28 cellular contexts compared by ENCODE assay signal in genomic region chr11:70924108-70924507, GRCh38.
"Had no signal": no experiment of that assay in that cellular context is flagged by ENCODE, and none has a peak within 500 bp of the region (broad histone marks: within the 10 kb centered on the region; RNA-seq: fewer than 3 reads in every experiment).

No MANE protein-coding gene starts in this region.

- H3K27ac ChIP-seq: suprapubic skin, testis, thoracic aorta, thyroid gland, tibial artery, tibial nerve, transverse colon, upper lobe of right lung, uterus, vagina had no signal

- H3K4me1 Mint-ChIP-seq: stimulated activated effector memory CD8-positive, alpha-beta T cell treated with anti-CD3 and anti-CD28 coated beads, Interleukin-12 subunit alpha, Interleukin-12 subunit beta, amount 100 ng/mL, for 72 hours; stimulated activated memory B cell treated with anti-CD40 and anti-IgM and Interleukin-4, amounts not matched to agents 10 μg/mL and 1 μg/mL and 100 μg/mL, for 72 hours; stimulated activated naive B cell treated with anti-CD40 and anti-IgM and Interleukin-4, amounts not matched to agents 10 μg/mL and 1 μg/mL and 100 μg/mL, for 72 hours; stimulated activated naive CD8-positive, alpha-beta T cell treated with anti-CD3 and anti-CD28 coated beads, Interleukin-15, amount 100 ng/mL, for 72 hours had no signal

- ATAC-seq: stimulated activated effector memory CD8-positive, alpha-beta T cell treated with anti-CD3 and anti-CD28 coated beads, Interleukin-12 subunit alpha, Interleukin-12 subunit beta, amount 100 ng/mL, for 72 hours; stimulated activated memory B cell treated with anti-CD40 and anti-IgM and Interleukin-4, amounts not matched to agents 10 μg/mL and 1 μg/mL and 100 μg/mL, for 72 hours; stimulated activated naive B cell treated with anti-CD40 and anti-IgM and Interleukin-4, amounts not matched to agents 10 μg/mL and 1 μg/mL and 100 μg/mL, for 72 hours; stimulated activated naive CD8-positive, alpha-beta T cell treated with anti-CD3 and anti-CD28 coated beads, Interleukin-15, amount 100 ng/mL, for 72 hours; stimulated activated naive CD8-positive, alpha-beta T cell treated with anti-CD3 and anti-CD28 coated beads, Interleukin-15, Interleukin-2, amounts not matched to agents 100 U/mL and 50 U/mL, for 24 hours; upper lobe of right lung had no signal

- H3K36me3 Mint-ChIP-seq: stimulated activated effector memory CD8-positive, alpha-beta T cell treated with anti-CD3 and anti-CD28 coated beads, Interleukin-12 subunit alpha, Interleukin-12 subunit beta, amount 100 ng/mL, for 72 hours; stimulated activated memory B cell treated with anti-CD40 and anti-IgM and Interleukin-4, amounts not matched to agents 10 μg/mL and 1 μg/mL and 100 μg/mL, for 72 hours had no signal

- H3K4me3 ChIP-seq: suprapubic skin, testis, thoracic aorta, thyroid gland, tibial artery, tibial nerve, transverse colon, upper lobe of right lung, uterus, vagina had no signal

- H3K4me3 Mint-ChIP-seq: stimulated activated effector memory CD8-positive, alpha-beta T cell treated with anti-CD3 and anti-CD28 coated beads, Interleukin-12 subunit alpha, Interleukin-12 subunit beta, amount 100 ng/mL, for 72 hours; stimulated activated memory B cell treated with anti-CD40 and anti-IgM and Interleukin-4, amounts not matched to agents 10 μg/mL and 1 μg/mL and 100 μg/mL, for 72 hours; stimulated activated naive B cell treated with anti-CD40 and anti-IgM and Interleukin-4, amounts not matched to agents 10 μg/mL and 1 μg/mL and 100 μg/mL, for 72 hours; stimulated activated naive CD8-positive, alpha-beta T cell treated with anti-CD3 and anti-CD28 coated beads, Interleukin-15, amount 100 ng/mL, for 72 hours; stimulated activated naive CD8-positive, alpha-beta T cell treated with anti-CD3 and anti-CD28 coated beads, Interleukin-15, Interleukin-2, amounts not matched to agents 100 ng/mL and 50 ng/mL, for 24 hours; type B pancreatic cell had no signal

- H3K36me3 ChIP-seq: suprapubic skin, thoracic aorta, thyroid gland, tibial artery, tibial nerve, transverse colon, upper lobe of right lung, uterus, vagina had no signal

- H3K27me3 ChIP-seq: testis, thyroid gland, tibial nerve, transverse colon, upper lobe of right lung, uterus, vagina had no signal

- H3K27me3 Mint-ChIP-seq: type B pancreatic cell had no signal

- DNase-seq: stimulated activated CD4-positive, alpha-beta T cell treated with anti-CD3 and anti-CD28 coated beads, Interleukin-2, amount 100 ng/mL, for 24 hours; stimulated activated CD4-positive, alpha-beta T cell treated with anti-CD3 and anti-CD28 coated beads, Interleukin-2, amount 100 ng/mL, for 48 hours; stimulated activated CD4-positive, alpha-beta T cell treated with anti-CD3 and anti-CD28 coated beads, Interleukin-4, amount 100 ng/mL, for 1 hour; stimulated activated CD4-positive, alpha-beta T cell treated with anti-CD3 and anti-CD28 coated beads, Interleukin-4, amount 100 ng/mL, for 24 hours; stimulated activated CD4-positive, alpha-beta T cell treated with anti-CD3 and anti-CD28 coated beads, Interleukin-4, amount 100 ng/mL, for 4 hours; stimulated activated CD8-positive, alpha-beta memory T cell treated with anti-CD3 and anti-CD28 coated beads, Interleukin-4, amount 100 ng/mL, for 48 hours; stimulated activated naive B cell treated with anti-CD40 and anti-IgM and Interleukin-4, amounts not matched to agents 10 μg/mL and 1 μg/mL and 100 μg/mL, for 72 hours; stimulated activated naive CD4-positive, alpha-beta T cell; stimulated activated naive CD4-positive, alpha-beta T cell treated with Interleukin-2 at 50 U/mL for 16 hours; stimulated activated naive CD8-positive, alpha-beta T cell treated with anti-CD3 and anti-CD28 coated beads, Interleukin-15, amount 100 ng/mL, for 72 hours; stimulated activated naive CD8-positive, alpha-beta T cell treated with anti-CD3 and anti-CD28 coated beads, Interleukin-15, Interleukin-2, amounts not matched to agents 100 U/mL and 50 U/mL, for 24 hours; substantia nigra; testis; thyroid gland; tibial artery; transverse colon; trophoblast cell; upper lobe of right lung; uterus had no signal

- H3K4me1 ChIP-seq: suprapubic skin, testis, thyroid gland, tibial artery, tibial nerve, transverse colon, upper lobe of right lung, uterus, vagina had no signal

- FAIRE-seq: urothelium cell line had no signal

- H3K27ac Mint-ChIP-seq: stimulated activated effector memory CD8-positive, alpha-beta T cell treated with anti-CD3 and anti-CD28 coated beads, Interleukin-12 subunit alpha, Interleukin-12 subunit beta, amount 100 ng/mL, for 72 hours; stimulated activated memory B cell treated with anti-CD40 and anti-IgM and Interleukin-4, amounts not matched to agents 10 μg/mL and 1 μg/mL and 100 μg/mL, for 72 hours; stimulated activated naive B cell treated with anti-CD40 and anti-IgM and Interleukin-4, amounts not matched to agents 10 μg/mL and 1 μg/mL and 100 μg/mL, for 72 hours; stimulated activated naive CD8-positive, alpha-beta T cell treated with anti-CD3 and anti-CD28 coated beads, Interleukin-15, amount 100 ng/mL, for 72 hours; stimulated activated naive CD8-positive, alpha-beta T cell treated with anti-CD3 and anti-CD28 coated beads, Interleukin-15, Interleukin-2, amounts not matched to agents 100 ng/mL and 50 ng/mL, for 24 hours; type B pancreatic cell had no signal

- H3K9me3 ChIP-seq: testis, thyroid gland had no signal
